Comparison of ENCODE assay signal across 10 cellular contexts in genomic region chr1:27960762-27961645, GRCh38. TPM values are rescaled to one million over a fixed set of nuclear protein-coding genes. Genes with fewer than 3 reads are reported as not detected.
A peak's percentile ranks its signal among the peaks of the same experiment; 100 is the strongest.
DNase-seq lines count a peak whose midpoint lies in the region; ATAC-seq, FAIRE-seq and TF ChIP-seq lines count a peak whose summit lies in the region.
"Had no signal": no experiment of that assay in that cellular context is flagged by ENCODE, and none has a peak within 500 bp of the region (broad histone marks: within the 10 kb centered on the region; RNA-seq: fewer than 3 reads in every experiment).

No MANE protein-coding gene starts in this region.

- no peaks in the 10 kb centered on the region for H3K27me3 Mint-ChIP-seq in activated CD8-positive, alpha-beta T cell treated with anti-CD3 and anti-CD28 coated beads for 36 hours

- H3K4me1 Mint-ChIP-seq in activated CD8-positive, alpha-beta T cell treated with anti-CD3 and anti-CD28 coated beads for 36 hours (ENCODE audit: low read depth): peaks cover 19% of the 10 kb centered on the region

- no peak for TF ChIP-seq CTCF in activated CD8-positive, alpha-beta T cell treated with anti-CD3 and anti-CD28 coated beads for 36 hours (IDR thresholded peaks at IDR 0.05)
- no peak for TF ChIP-seq CTCF in omental fat pad (IDR thresholded peaks at IDR 0.05)

- intact Hi-C loops in activated CD8-positive, alpha-beta T cell treated with anti-CD3 and anti-CD28 coated beads for 36 hours (cut with micrococcal nuclease): no loop called here

- peak overlapping the region; percentile 76 for H3K4me3 Mint-ChIP-seq in activated CD8-positive, alpha-beta T cell treated with anti-CD3 and anti-CD28 coated beads for 36 hours

- H3K4me1 ChIP-seq in skeletal muscle tissue (ENCODE audit: control insufficient read depth in 3 of 3, insufficient read depth in 3 of 3, low read length in 3 of 3): peaks cover 16 to 18% (median 16%) of the 10 kb centered on the region in 3 donors

- H3K9me3 ChIP-seq in skeletal muscle tissue (ENCODE audit: control insufficient read depth in 3 of 3, low read length in 3 of 3): no peaks in the 10 kb centered on the region

- no peaks in the 10 kb centered on the region for H3K9me3 Mint-ChIP-seq in activated CD8-positive, alpha-beta T cell treated with anti-CD3 and anti-CD28 coated beads for 36 hours

- peaks cover 8 to 13% (median 11%) of the 10 kb centered on the region in 3 donors for H3K36me3 ChIP-seq in skeletal muscle tissue (ENCODE audit: control insufficient read depth in 3 of 3, insufficient read depth in 3 of 3, low read length in 3 of 3)

- DNase-seq in H54 (ENCODE audit: insufficient read length, low spot score): peak; percentile 58
- DNase-seq in activated CD8-positive, alpha-beta T cell treated with anti-CD3 and anti-CD28 coated beads for 36 hours: no peak
- DNase-seq in hepatic stellate cell (ENCODE audit: low spot score): peak; percentile 63
- DNase-seq in NOMO-1 treated with DMSO at 0.1 percent for 48 hours (lab: John Stamatoyannopoulos, UW; ENCODE audit: unreplicated experiment): no peak
- no peak for DNase-seq in ecto neural progenitor cell (ENCODE audit: low spot score)
- DNase-seq in omental fat pad (ENCODE audit: low spot score): no peak

- FAIRE-seq in H54 (lab: Jason Lieb, UNC): no peak

- H3K27me3 ChIP-seq in skeletal muscle tissue (ENCODE audit: control insufficient read depth in 3 of 3, insufficient read depth in 3 of 3, low read length in 3 of 3): no peaks in the 10 kb centered on the region

- no peak for TF ChIP-seq POLR2A in H54 (IDR thresholded peaks at IDR 0.05; ENCODE audit: low read depth, low read length)

- CTCF ChIA-PET in activated CD8-positive, alpha-beta T cell treated with anti-CD3 and anti-CD28 coated beads for 36 hours (lab: Charles Lee): interaction anchor here (0.7 to 1.2 kb wide), 3 partner anchors 10 to 20 kb away, joined by 3 to 5 read pairs (median 4); no protein-coding TSS in a partner anchor

- H3K27ac Mint-ChIP-seq in activated CD8-positive, alpha-beta T cell treated with anti-CD3 and anti-CD28 coated beads for 36 hours: peak overlapping the region; percentile 64

- H3K4me3 ChIP-seq in skeletal muscle tissue (ENCODE audit: low read length in 3 of 3): peak overlapping the region; percentile 86 to 89 (median 86)

- ATAC-seq in activated CD8-positive, alpha-beta T cell treated with anti-CD3 and anti-CD28 coated beads for 36 hours: no peak
- no peak for ATAC-seq in omental fat pad (ENCODE audit: low FRiP score)
- no peak for ATAC-seq in GM19452 (IDR thresholded peaks at IDR 0.05; ENCODE audit: unreplicated experiment)

- peak overlapping the region; percentile 39 for H3K27ac ChIP-seq in skeletal muscle tissue (ENCODE audit: low read depth, low read length)
- H3K27ac ChIP-seq: HL-60 had no signal

- POLR2A ChIA-PET in activated CD8-positive, alpha-beta T cell treated with anti-CD3 and anti-CD28 coated beads for 36 hours (lab: Charles Lee): interaction anchor here (1.0 to 1.8 kb wide), 3 partner anchors 10 to 127 kb away, joined by 3 to 5 read pairs (median 4); partner anchors contain the start of gene EYA3

- H3K36me3 Mint-ChIP-seq in activated CD8-positive, alpha-beta T cell treated with anti-CD3 and anti-CD28 coated beads for 36 hours (ENCODE audit: low read depth): no peaks in the 10 kb centered on the region

- peak overlapping the region; percentile 87 to 93 (median 88) for H3K9ac ChIP-seq in skeletal muscle tissue (ENCODE audit: low read depth in 1 of 3, low read length in 3 of 3)

RNA-seq across cellular contexts. Expression of gene XKR8, which starts 1.2 kb away (rescaled TPM):
- 1 to 10 TPM; 3.4 to 3.6 TPM for total RNA-seq in activated CD8-positive, alpha-beta T cell treated with anti-CD3 and anti-CD28 coated beads for 36 hours
- total RNA-seq in skeletal muscle tissue: 2.6 TPM
- 1 to 10 TPM; 4.3 to 9.6 (median 4.8) TPM for total RNA-seq in omental fat pad

RNA-seq across cellular contexts. Expression of gene SMPDL3B, which starts 26.2 kb away (rescaled TPM):
- total RNA-seq in activated CD8-positive, alpha-beta T cell treated with anti-CD3 and anti-CD28 coated beads for 36 hours: under 1 TPM; 0.27 to 0.38 TPM
- total RNA-seq in skeletal muscle tissue: not detected
- 10 to 100 TPM in 1 of 4 donors, 1 to 10 TPM in 2, under 1 TPM in 1; 0.63 to 17.2 (median 3.6) TPM for total RNA-seq in omental fat pad
- total RNA-seq: glomerular endothelial cell had no signal

RNA-seq across cellular contexts. Expression of gene RPA2, which starts 46.6 kb away (rescaled TPM):
- 10 to 100 TPM; 61.6 to 67.2 TPM for total RNA-seq in activated CD8-positive, alpha-beta T cell treated with anti-CD3 and anti-CD28 coated beads for 36 hours
- total RNA-seq in skeletal muscle tissue: 83.0 TPM
- 10 to 100 TPM; 14.9 to 32.6 (median 19.9) TPM for total RNA-seq in omental fat pad

Comparison
In these comparisons a context has a peak if more than half of its experiments do, and no peak if none do; other contexts are left out.
1. DNase-seq: peak in H54 (single experiment) and hepatic stellate cell (single experiment); none in activated CD8-positive, alpha-beta T cell treated with anti-CD3 and anti-CD28 coated beads for 36 hours (single experiment), NOMO-1 treated with DMSO at 0.1 percent for 48 hours (single experiment), ecto neural progenitor cell (single experiment) and omental fat pad (single experiment).